Comparison of ENCODE assay signal across 16 cellular contexts in the genomic region with DNA sequence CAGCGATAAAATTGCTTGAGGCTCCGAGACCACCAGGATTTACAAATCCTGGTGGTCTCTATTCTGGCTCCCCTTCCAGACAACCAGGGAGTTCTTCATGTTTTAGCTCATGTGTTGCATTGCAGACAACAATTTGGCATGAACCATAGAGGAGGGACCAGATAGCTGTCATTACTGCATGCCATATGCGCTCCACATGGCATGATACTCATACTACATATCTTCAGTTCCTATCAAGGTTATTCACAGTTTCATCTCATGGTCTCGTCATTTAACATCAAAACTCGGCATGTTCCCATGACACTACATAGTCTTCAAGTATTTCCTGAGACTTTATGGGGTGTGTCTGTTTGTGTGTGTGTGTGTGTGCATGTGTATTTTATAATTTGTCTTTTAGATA.
DNase-seq lines count a peak whose midpoint lies in the region; ATAC-seq and TF ChIP-seq lines count a peak whose summit lies in the region.
"Had no signal": no experiment of that assay in that cellular context is flagged by ENCODE, and none has a peak within 500 bp of the region (broad histone marks: within the 10 kb centered on the region; RNA-seq: fewer than 3 reads in every experiment).

No MANE protein-coding gene starts in this region.

- H3K4me3 Mint-ChIP-seq in CD4-positive, alpha-beta memory T cell = peak overlapping the region in 6 of 8 donors; percentile 90 to 94 (median 91)
- H3K4me3 Mint-ChIP-seq: activated B cell treated with CpG ODN at 0.5 μM for 24 hours; CD4-positive, alpha-beta T cell; stimulated activated memory B cell treated with anti-CD40 and anti-IgM and Interleukin-4, amounts not matched to agents 10 μg/mL and 1 μg/mL and 100 μg/mL, for 72 hours had no signal

- in situ Hi-C loops in gastrocnemius medialis (cut with MboI; ENCODE audit: low sequenced_read_pairs in 4 of 4) (no loop called here), G401 (cut with HindIII; ENCODE audit: low sequenced_read_pairs) (no loop called here)

- H3K27ac Mint-ChIP-seq in CD4-positive, alpha-beta memory T cell = peak overlapping the region in 3 of 7 donors; percentile 65 to 96 (median 87)
- H3K27ac Mint-ChIP-seq: activated B cell treated with CpG ODN at 0.5 μM for 24 hours; CD4-positive, alpha-beta T cell; stimulated activated memory B cell treated with anti-CD40 and anti-IgM and Interleukin-4, amounts not matched to agents 10 μg/mL and 1 μg/mL and 100 μg/mL, for 72 hours had no signal

- no peaks in the 10 kb centered on the region for H4K20me1 ChIP-seq in OCI-LY7 (ENCODE audit: insufficient read depth, low read length)

- no TSS peak for BruUV-seq in OCI-LY7 (replicated peaks; lab: Mats Ljungman, UMichigan)

- no peak for DNase-seq in CD4-positive, alpha-beta memory T cell
- no peak for DNase-seq in OCI-LY7 (ENCODE audit: low spot score)
- DNase-seq in colonic mucosa = no peak
- DNase-seq in psoas muscle = no peak
- DNase-seq in gastrocnemius medialis = no peak
- DNase-seq in G401 (ENCODE audit: low spot score) = no peak
- no peak for DNase-seq in ecto neural progenitor cell (ENCODE audit: low spot score)
- DNase-seq: activated B cell treated with CpG ODN at 0.5 μM for 24 hours; activated effector memory CD4-positive, alpha-beta T cell treated with anti-CD3 and anti-CD28 coated beads, Interleukin-2, amount 50 U/mL, for 16 hours; lower lobe of right lung; NCI-H446 treated with DMSO at 0.1 percent for 48 hours; PC-9 had no signal

- H3K9ac ChIP-seq in colonic mucosa (ENCODE audit: low read depth in 2 of 2, low read length in 2 of 2) = peak overlapping the region in 1 of 2 donors; percentile 29

- TF ChIP-seq CTCF in OCI-LY7 (conservative IDR thresholded peaks at IDR 0.05; ENCODE audit: low read length) (no peak), colonic mucosa (IDR thresholded peaks at IDR 0.05) (no peak), psoas muscle (IDR thresholded peaks at IDR 0.05) (no peak), gastrocnemius medialis (IDR thresholded peaks at IDR 0.05 in 4 of 5, conservative IDR thresholded peaks at IDR 0.05 in 1 of 5) (no peak)

- H3K4me3 ChIP-seq in CD4-positive, alpha-beta memory T cell (ENCODE audit: low read length in 2 of 2) = no peak overlapping the region
- no peak overlapping the region for H3K4me3 ChIP-seq in OCI-LY7 (ENCODE audit: low read depth, low read length, poor library complexity, severe bottlenecking)
- H3K4me3 ChIP-seq in colonic mucosa = peak overlapping the region; percentile 33
- peak overlapping the region; percentile 68 for H3K4me3 ChIP-seq in psoas muscle
- H3K4me3 ChIP-seq in gastrocnemius medialis = peak overlapping the region in 2 of 4 donors; percentile 47 to 56
- H3K4me3 ChIP-seq: lower lobe of right lung, PC-9 had no signal

- H3K27ac ChIP-seq in CD4-positive, alpha-beta memory T cell (ENCODE audit: low read depth, low read length) = no peak overlapping the region
- H3K27ac ChIP-seq in OCI-LY7 (ENCODE audit: low read depth, low read length, poor library complexity, severe bottlenecking) (no peak overlapping the region), colonic mucosa (no peak overlapping the region), psoas muscle (peak overlapping the region; percentile 60), gastrocnemius medialis (peak overlapping the region in 2 of 4 donors; percentile 48 to 54)
- H3K27ac ChIP-seq: lower lobe of right lung, PC-9 had no signal

- H3K36me3 Mint-ChIP-seq in CD4-positive, alpha-beta memory T cell = peaks cover 0 to 8% of the 10 kb centered on the region in 2 donors

- no peaks in the 10 kb centered on the region for H3K79me2 ChIP-seq in OCI-LY7 (ENCODE audit: insufficient read depth, low read depth, low read length)

- no peak overlapping the region for H2AFZ ChIP-seq in OCI-LY7 (ENCODE audit: low read length)
- H2AFZ ChIP-seq: PC-9 had no signal

- H3K4me1 Mint-ChIP-seq in CD4-positive, alpha-beta memory T cell = peaks cover 0 to 12% (median 3%) of the 10 kb centered on the region in 4 donors
- H3K4me1 Mint-ChIP-seq: activated B cell treated with CpG ODN at 0.5 μM for 24 hours; stimulated activated memory B cell treated with anti-CD40 and anti-IgM and Interleukin-4, amounts not matched to agents 10 μg/mL and 1 μg/mL and 100 μg/mL, for 72 hours had no signal

- no peaks in the 10 kb centered on the region for H3K4me1 ChIP-seq in CD4-positive, alpha-beta memory T cell (ENCODE audit: insufficient read depth, low read length)
- H3K4me1 ChIP-seq in OCI-LY7 (ENCODE audit: insufficient read depth, low read length, poor library complexity, severe bottlenecking) (no peaks in the 10 kb centered on the region), colonic mucosa (no peaks in the 10 kb centered on the region), psoas muscle (no peaks in the 10 kb centered on the region), gastrocnemius medialis (no peaks in the 10 kb centered on the region)
- H3K4me1 ChIP-seq: lower lobe of right lung had no signal

- no peaks in the 10 kb centered on the region for H3K27me3 ChIP-seq in CD4-positive, alpha-beta memory T cell (ENCODE audit: insufficient read depth, low read length)
- no peaks in the 10 kb centered on the region for H3K27me3 ChIP-seq in colonic mucosa
- H3K27me3 ChIP-seq in psoas muscle (ENCODE audit: insufficient read depth in 3 of 3, low read length in 2 of 3) = no peaks in the 10 kb centered on the region
- no peaks in the 10 kb centered on the region for H3K27me3 ChIP-seq in gastrocnemius medialis

- CTCF ChIA-PET in CD4-positive, alpha-beta memory T cell (lab: Charles Lee; ENCODE audit: partially characterized antibody) = no interaction called here
- CTCF ChIA-PET in OCI-LY7 (lab: Charles Lee; ENCODE audit: unreplicated experiment) = no interaction called here

- no peak for TF ChIP-seq POLR2A in gastrocnemius medialis (IDR thresholded peaks at IDR 0.05)

- WGBS in psoas muscle, 3 donors = 43 to 92% (median 90%) methylated on average over 5 of the region's 5 CpGs

- peaks cover 0 to 9% (median 0%) of the 10 kb centered on the region in 8 donors for H3K9me3 Mint-ChIP-seq in CD4-positive, alpha-beta memory T cell
- H3K9me3 Mint-ChIP-seq: CD4-positive, alpha-beta T cell had no signal

- intact Hi-C loops in CD4-positive, alpha-beta memory T cell (cut with micrococcal nuclease) = no loop called here
- intact Hi-C loops in OCI-LY7 (cut with micrococcal nuclease; ENCODE audit: unreplicated experiment) (no loop called here), colonic mucosa (cut with DNase I) (no loop called here), psoas muscle (cut with DNase I) (loop anchor here in 1 of 2 donors (5.0 kb wide), 1 partner anchor 48 kb away; no protein-coding TSS in a partner anchor), gastrocnemius medialis (cut with DNase I; ENCODE audit: low total_unique reads) (no loop called here)

- no peaks in the 10 kb centered on the region for H3K27me3 Mint-ChIP-seq in CD4-positive, alpha-beta memory T cell
- H3K27me3 Mint-ChIP-seq: activated B cell treated with CpG ODN at 0.5 μM for 24 hours; CD4-positive, alpha-beta T cell; stimulated activated memory B cell treated with anti-CD40 and anti-IgM and Interleukin-4, amounts not matched to agents 10 μg/mL and 1 μg/mL and 100 μg/mL, for 72 hours had no signal

- H3K9me2 ChIP-seq in OCI-LY7 (ENCODE audit: insufficient read depth, low read length) = no peaks in the 10 kb centered on the region

- POLR2A ChIA-PET in CD4-positive, alpha-beta memory T cell (lab: Charles Lee; ENCODE audit: partially characterized antibody) = no interaction called here
- POLR2A ChIA-PET in OCI-LY7 (lab: Charles Lee) = no interaction called here

- peak overlapping the region; percentile 16; the same call in 1 of the 2 replicates for H3K4me2 ChIP-seq in OCI-LY7 (ENCODE audit: low read length)
- H3K4me2 ChIP-seq: PC-9 had no signal

- ATAC-seq in psoas muscle (peak in 1 of 4 donors; percentile 41), gastrocnemius medialis (no peak), HG02610 (IDR thresholded peaks at IDR 0.05; ENCODE audit: unreplicated experiment) (no peak)
- ATAC-seq: HCT116; stimulated activated memory B cell treated with anti-CD40 and anti-IgM and Interleukin-4, amounts not matched to agents 10 μg/mL and 1 μg/mL and 100 μg/mL, for 72 hours had no signal

- no peaks in the 10 kb centered on the region for H3K36me3 ChIP-seq in CD4-positive, alpha-beta memory T cell (ENCODE audit: insufficient read depth, low read length)
- H3K36me3 ChIP-seq in OCI-LY7 (ENCODE audit: insufficient read depth, low read length) (no peaks in the 10 kb centered on the region), colonic mucosa (no peaks in the 10 kb centered on the region), psoas muscle (ENCODE audit: insufficient read depth in 1 of 2, low read depth in 1 of 2) (no peaks in the 10 kb centered on the region), gastrocnemius medialis (no peaks in the 10 kb centered on the region)
- H3K36me3 ChIP-seq: lower lobe of right lung had no signal

- H3K9me3 ChIP-seq in CD4-positive, alpha-beta memory T cell (ENCODE audit: control insufficient read depth in 1 of 2, low read length in 2 of 2) = no peaks in the 10 kb centered on the region
- H3K9me3 ChIP-seq in OCI-LY7 (ENCODE audit: low read length) = no peaks in the 10 kb centered on the region
- H3K9me3 ChIP-seq in colonic mucosa = no peaks in the 10 kb centered on the region
- H3K9me3 ChIP-seq in psoas muscle = no peaks in the 10 kb centered on the region
- no peaks in the 10 kb centered on the region for H3K9me3 ChIP-seq in gastrocnemius medialis
- H3K9me3 ChIP-seq: lower lobe of right lung had no signal

Comparison
In these comparisons a context has a peak if more than half of its experiments do, and no peak if none do; other contexts are left out.
1. H3K4me3 ChIP-seq: peak in colonic mucosa (single experiment) and psoas muscle (single experiment); none in CD4-positive, alpha-beta memory T cell (0 of 2) and OCI-LY7 (single experiment).